1 cellular context compared by ENCODE assay signal in genomic region chr7:74292757-74293576, GRCh38.
TF ChIP-seq lines count a peak whose summit lies in the region.

No MANE protein-coding gene starts in this region.

TF ChIP-seq in SK-N-SH, 30 proteins besides CTCF, POLR2A, EP300 and RAD21:
- TF ChIP-seq USF1 (IDR thresholded peaks at IDR 0.05; ENCODE audit: borderline replicate concordance, low read depth) (no peak; the same call in 1 of the 2 replicates), MEF2A (IDR thresholded peaks at IDR 0.05; ENCODE audit: borderline replicate concordance, low read depth) (no peak), SMC3 (IDR thresholded peaks at IDR 0.05; ENCODE audit: low read depth, low read length) (no peak), GATA2 (CRISPR knock-in tag; IDR thresholded peaks at IDR 0.05) (no peak), YY1 (IDR thresholded peaks at IDR 0.05; ENCODE audit: low read depth) (no peak), EZH2phosphoT487 (IDR thresholded peaks at IDR 0.05; ENCODE audit: borderline replicate concordance, low read depth) (no peak)
